Comparison of ENCODE assay signal across 24 cellular contexts in genomic region chr20:199996-200395, GRCh38. TPM values are rescaled to one million over a fixed set of nuclear protein-coding genes. Genes with fewer than 3 reads are reported as not detected.
"Had no signal": no experiment of that assay in that cellular context is flagged by ENCODE, and none has a peak within 500 bp of the region (broad histone marks: within the 10 kb centered on the region; RNA-seq: fewer than 3 reads in every experiment).

No MANE protein-coding gene starts in this region.

- DNase-seq: activated CD4-positive, alpha-beta T cell treated with anti-CD3 and anti-CD28 coated beads, Interleukin-2, amount 50 U/mL, for 1 hour; activated CD4-positive, CD25-positive, alpha-beta regulatory T cell treated with anti-CD3 and anti-CD28 coated beads, Interleukin-2, amount 50 U/mL, for 72 hours; activated CD8-positive, alpha-beta memory T cell treated with anti-CD3 and anti-CD28 coated beads, Interleukin-2, amount 50 U/mL, for 4 hours; activated effector memory CD4-positive, alpha-beta T cell treated with Interleukin-2 at 50 U/mL for 16 hours; activated naive CD4-positive, alpha-beta T cell treated with anti-CD3 and anti-CD28 coated beads, Interleukin-2, amount 50 U/mL, for 16 hours; activated T-cell treated with anti-CD3 and anti-CD28 coated beads, Interleukin-2, amount 50 U/mL, for 48 hours; cortex of kidney; erythroblast; foreskin melanocyte; heart left ventricle; kidney; left ventricle myocardium inferior; ovary; psoas muscle; right cardiac atrium; small intestine; stimulated activated CD4-positive, alpha-beta T cell treated with anti-CD3 and anti-CD28 coated beads, Interleukin-15, amount 100 ng/mL, for 24 hours; stimulated activated CD4-positive, alpha-beta T cell treated with anti-CD3 and anti-CD28 coated beads, Interleukin-2, amount 100 ng/mL, for 48 hours; T1000; transverse colon; uterus had no signal

RNA-seq across cellular contexts. Expression of gene DEFB128, which starts 10.5 kb away (rescaled TPM):
- total RNA-seq: ascending aorta, breast epithelium, heart left ventricle, kidney, left ventricle myocardium inferior, ovary, psoas muscle, right cardiac atrium, suprapubic skin, transverse colon, uterus had no signal
- polyA plus RNA-seq: heart left ventricle, ovary, psoas muscle, right cardiac atrium, small intestine had no signal

RNA-seq across cellular contexts. Expression of gene DEFB129, which starts 27.1 kb away (rescaled TPM):
- total RNA-seq: ascending aorta, breast epithelium, heart left ventricle, kidney, left ventricle myocardium inferior, ovary, psoas muscle, right cardiac atrium, suprapubic skin, transverse colon, uterus had no signal
- polyA plus RNA-seq: heart left ventricle, ovary, psoas muscle, right cardiac atrium, small intestine had no signal

RNA-seq across cellular contexts. Expression of gene DEFB127, which starts 42.7 kb away (rescaled TPM):
- total RNA-seq: ascending aorta, breast epithelium, heart left ventricle, kidney, left ventricle myocardium inferior, ovary, psoas muscle, right cardiac atrium, suprapubic skin, transverse colon, uterus had no signal
- polyA plus RNA-seq: heart left ventricle, ovary, psoas muscle, right cardiac atrium, small intestine had no signal

RNA-seq across cellular contexts. Expression of gene DEFB132, which starts 57.5 kb away (rescaled TPM):
- total RNA-seq: kidney, left ventricle myocardium inferior, ovary, psoas muscle, right cardiac atrium, transverse colon, uterus had no signal
- polyA plus RNA-seq: heart left ventricle, ovary, psoas muscle, right cardiac atrium had no signal

RNA-seq across cellular contexts. Expression of gene DEFB126, which starts 57.6 kb away (rescaled TPM):
- total RNA-seq: ascending aorta, breast epithelium, heart left ventricle, kidney, left ventricle myocardium inferior, ovary, psoas muscle, right cardiac atrium, suprapubic skin, transverse colon, uterus had no signal
- polyA plus RNA-seq: heart left ventricle, ovary, psoas muscle, right cardiac atrium, small intestine had no signal
